1 cellular context compared by ENCODE assay signal in the genomic region with DNA sequence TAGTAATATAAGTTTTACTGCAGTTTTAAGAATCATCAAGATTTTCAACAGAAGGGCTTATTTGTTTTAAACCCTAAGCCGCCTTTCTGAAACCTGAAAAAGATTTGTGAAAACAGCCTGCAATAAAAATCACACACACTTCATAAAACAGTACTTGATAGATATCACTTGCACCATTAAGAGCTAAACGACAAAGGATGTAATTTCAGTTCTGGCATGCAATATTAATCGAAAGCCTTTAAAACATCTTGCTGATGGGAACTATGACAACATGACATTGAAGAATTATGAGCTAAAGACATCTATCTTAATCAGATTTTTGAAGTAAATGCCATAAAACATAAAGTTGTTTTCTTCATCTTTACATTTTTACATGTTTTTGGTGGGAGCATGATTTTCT.
TF ChIP-seq lines count a peak whose summit lies in the region.

No MANE protein-coding gene starts in this region.

TF ChIP-seq in SK-N-SH treated with all-trans-retinoic acid at 6 μM for 48 hours, 23 proteins besides CTCF, POLR2A, EP300 and RAD21 (continued from another document):
- TF ChIP-seq, protein P1, sequence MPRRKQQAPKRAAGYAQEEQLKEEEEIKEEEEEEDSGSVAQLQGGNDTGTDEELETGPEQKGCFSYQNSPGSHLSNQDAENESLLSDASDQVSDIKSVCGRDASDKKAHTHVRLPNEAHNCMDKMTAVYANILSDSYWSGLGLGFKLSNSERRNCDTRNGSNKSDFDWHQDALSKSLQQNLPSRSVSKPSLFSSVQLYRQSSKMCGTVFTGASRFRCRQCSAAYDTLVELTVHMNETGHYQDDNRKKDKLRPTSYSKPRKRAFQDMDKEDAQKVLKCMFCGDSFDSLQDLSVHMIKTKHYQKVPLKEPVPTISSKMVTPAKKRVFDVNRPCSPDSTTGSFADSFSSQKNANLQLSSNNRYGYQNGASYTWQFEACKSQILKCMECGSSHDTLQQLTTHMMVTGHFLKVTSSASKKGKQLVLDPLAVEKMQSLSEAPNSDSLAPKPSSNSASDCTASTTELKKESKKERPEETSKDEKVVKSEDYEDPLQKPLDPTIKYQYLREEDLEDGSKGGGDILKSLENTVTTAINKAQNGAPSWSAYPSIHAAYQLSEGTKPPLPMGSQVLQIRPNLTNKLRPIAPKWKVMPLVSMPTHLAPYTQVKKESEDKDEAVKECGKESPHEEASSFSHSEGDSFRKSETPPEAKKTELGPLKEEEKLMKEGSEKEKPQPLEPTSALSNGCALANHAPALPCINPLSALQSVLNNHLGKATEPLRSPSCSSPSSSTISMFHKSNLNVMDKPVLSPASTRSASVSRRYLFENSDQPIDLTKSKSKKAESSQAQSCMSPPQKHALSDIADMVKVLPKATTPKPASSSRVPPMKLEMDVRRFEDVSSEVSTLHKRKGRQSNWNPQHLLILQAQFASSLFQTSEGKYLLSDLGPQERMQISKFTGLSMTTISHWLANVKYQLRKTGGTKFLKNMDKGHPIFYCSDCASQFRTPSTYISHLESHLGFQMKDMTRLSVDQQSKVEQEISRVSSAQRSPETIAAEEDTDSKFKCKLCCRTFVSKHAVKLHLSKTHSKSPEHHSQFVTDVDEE (CRISPR knock-in tag; IDR thresholded peaks at IDR 0.05) = no peak
